ENCODE assay signal across 6 cellular contexts in genomic region chr7:139225286-139226157, GRCh38. TPM values are rescaled to one million over a fixed set of nuclear protein-coding genes. Genes with fewer than 3 reads are reported as not detected.
A peak's percentile ranks its signal among the peaks of the same experiment; 100 is the strongest.
DNase-seq lines count a peak whose midpoint lies in the region; ATAC-seq, FAIRE-seq and TF ChIP-seq lines count a peak whose summit lies in the region.
"Not testable (repeated sequence)": the region's sequence is repeated elsewhere in the genome, so short reads cannot be mapped to it uniquely, and the experiment has no call there.

No MANE protein-coding gene starts in this region.

- DNase-seq in WTC11 (ENCODE audit: low spot score); K562 (ENCODE audit: extremely low read depth in 1 of 4, low spot score in 3 of 4): not testable (repeated sequence)
- DNase-seq in activated gamma-delta T cell (lab: John Stamatoyannopoulos, UW) (peak; percentile 14), left cardiac atrium (peak; percentile 25), right cardiac atrium (peak in 2 of 3 donors; percentile 44 to 45)

- not testable (repeated sequence) for H3K27ac ChIP-seq in K562 (ENCODE audit: extremely low read depth, low read depth, low read length); right cardiac atrium (ENCODE audit: low read length)

- H3K4me3 Mint-ChIP-seq in WTC11; stimulated activated memory B cell treated with anti-CD40 and anti-IgM and Interleukin-4, amounts not matched to agents 10 μg/mL and 1 μg/mL and 100 μg/mL, for 72 hours: not testable (repeated sequence)

- H3K27ac Mint-ChIP-seq in WTC11, result not testable (repeated sequence)
- H3K27ac Mint-ChIP-seq in stimulated activated memory B cell treated with anti-CD40 and anti-IgM and Interleukin-4, amounts not matched to agents 10 μg/mL and 1 μg/mL and 100 μg/mL, for 72 hours, result peak overlapping the region; percentile 40

- not testable (repeated sequence) for H3K36me3 ChIP-seq in K562 (ENCODE audit: control insufficient read depth, insufficient read depth, low read length)

- not testable (repeated sequence) for TF ChIP-seq EP300 in K562 (IDR thresholded peaks at IDR 0.05; ENCODE audit: low read length)

- not testable (repeated sequence) for H3K9me1 ChIP-seq in K562 (ENCODE audit: control insufficient read depth, insufficient read depth, low read length)

- TF ChIP-seq RAD21 in K562 (CRISPR knock-in tag; conservative IDR thresholded peaks at IDR 0.05 in 1 of 2, IDR thresholded peaks at IDR 0.05 in 1 of 2), result not testable (repeated sequence)

- not testable (repeated sequence) for ATAC-seq in WTC11; K562; left cardiac atrium; right cardiac atrium; stimulated activated memory B cell treated with anti-CD40 and anti-IgM and Interleukin-4, amounts not matched to agents 10 μg/mL and 1 μg/mL and 100 μg/mL, for 72 hours

- intact Hi-C loops in K562 (cut with micrococcal nuclease); left cardiac atrium (cut with DNase I); right cardiac atrium (cut with DNase I): not testable (repeated sequence)

- H3K4me3 ChIP-seq in K562; right cardiac atrium (ENCODE audit: low read length): not testable (repeated sequence)

- not testable (repeated sequence) for H2AFZ ChIP-seq in K562 (ENCODE audit: low read depth, low read length)

- TF ChIP-seq CTCF in WTC11 (IDR thresholded peaks at IDR 0.05); K562 (IDR thresholded peaks at IDR 0.05 in 2 of 3, conservative IDR thresholded peaks at IDR 0.05 in 1 of 3; ENCODE audit: insufficient read depth in 2 of 3, low read depth in 1 of 3, low read length in 3 of 3): not testable (repeated sequence)

- POLR2A ChIA-PET in WTC11 (lab: Charles Lee), result not testable (repeated sequence)
- POLR2A ChIA-PET in K562 (lab: Yijun Ruan, JAX), result interaction anchor here (0.6 kb wide), 1 partner anchor 469 kb away, joined by 3 read pairs; no protein-coding TSS in a partner anchor

- not testable (repeated sequence) for H3K36me3 Mint-ChIP-seq in WTC11; stimulated activated memory B cell treated with anti-CD40 and anti-IgM and Interleukin-4, amounts not matched to agents 10 μg/mL and 1 μg/mL and 100 μg/mL, for 72 hours

- H4K20me1 ChIP-seq in K562 (replicated peaks; ENCODE audit: control insufficient read depth, insufficient read depth, low read length), result not testable (repeated sequence)

- 88% methylated on average over 55 of the region's 60 CpGs for WGBS in K562 (ENCODE audit: insufficient coverage, low coverage, missing lambda C conversion rate)
- WGBS in right cardiac atrium, result 94% methylated on average over 60 of the region's 60 CpGs

- not testable (repeated sequence) for H3K9ac ChIP-seq in K562 (ENCODE audit: insufficient read depth in 1 of 2, low read depth in 2 of 2, low read length in 2 of 2)

- H3K27me3 ChIP-seq in K562 (ENCODE audit: control insufficient read depth in 2 of 2, insufficient read depth in 2 of 2, low read length in 2 of 2); right cardiac atrium (ENCODE audit: control insufficient read depth, insufficient read depth): not testable (repeated sequence)

- peaks cover 12% of the 10 kb centered on the region for H3K9me3 Mint-ChIP-seq in WTC11
- not testable (repeated sequence) for H3K9me3 Mint-ChIP-seq in stimulated activated memory B cell treated with anti-CD40 and anti-IgM and Interleukin-4, amounts not matched to agents 10 μg/mL and 1 μg/mL and 100 μg/mL, for 72 hours

- H3K9me3 ChIP-seq in K562 (replicated peaks; ENCODE audit: control insufficient read depth, insufficient read depth, low read depth, low read length); right cardiac atrium (ENCODE audit: control insufficient read depth, low read length): not testable (repeated sequence)

- not testable (repeated sequence) for TF ChIP-seq POLR2A in K562 (conservative IDR thresholded peaks at IDR 0.05)

- H3K4me1 Mint-ChIP-seq in WTC11; stimulated activated memory B cell treated with anti-CD40 and anti-IgM and Interleukin-4, amounts not matched to agents 10 μg/mL and 1 μg/mL and 100 μg/mL, for 72 hours: not testable (repeated sequence)

- FAIRE-seq in K562 (lab: Jason Lieb, UNC), result not testable (repeated sequence)

- H3K27me3 Mint-ChIP-seq in WTC11 (ENCODE audit: low read depth); stimulated activated memory B cell treated with anti-CD40 and anti-IgM and Interleukin-4, amounts not matched to agents 10 μg/mL and 1 μg/mL and 100 μg/mL, for 72 hours: not testable (repeated sequence)

- not testable (repeated sequence) for BruUV-seq in K562 (replicated peaks; lab: Mats Ljungman, UMichigan)

- CTCF ChIA-PET in WTC11 (lab: Charles Lee), result interaction anchor here (0.6 kb wide), 1 partner anchor 208 kb away, joined by 3 read pairs; no protein-coding TSS in a partner anchor
- CTCF ChIA-PET in K562 (lab: Yijun Ruan, JAX; ENCODE audit: low intra/inter-chr PET ratio), result not testable (repeated sequence)

- not testable (repeated sequence) for H3K79me2 ChIP-seq in K562 (ENCODE audit: control insufficient read depth, insufficient read depth, low read length)

- not testable (repeated sequence) for H3K4me2 ChIP-seq in K562 (ENCODE audit: insufficient read depth, low read length)

- in situ Hi-C loops in K562 (cut with MboI), result not testable (repeated sequence)

- peaks cover 8 to 11% of the 10 kb centered on the region in 2 experiments; a peak in 4 of 5 replicates for H3K4me1 ChIP-seq in K562 (replicated peaks in 1 of 2; ENCODE audit: control insufficient read depth in 2 of 2, insufficient read depth in 2 of 2, low read length in 2 of 2)
- H3K4me1 ChIP-seq in right cardiac atrium (ENCODE audit: control insufficient read depth, insufficient read depth, low read length), result not testable (repeated sequence)

TF ChIP-seq in WTC11, 78 proteins besides CTCF, POLR2A, EP300 and RAD21:
- TF ChIP-seq SMAD4 (CRISPR knock-in tag; IDR thresholded peaks at IDR 0.05), result peak; percentile 85

TF ChIP-seq in K562, 482 proteins besides CTCF, POLR2A, EP300 and RAD21:
- peak; percentile 58; the same call in 1 of the 2 replicates for TF ChIP-seq SMAD4 (CRISPR knock-in tag; conservative IDR thresholded peaks at IDR 0.05)

RNA-seq across cellular contexts. Expression of gene UBN2, which starts 5.5 kb away (rescaled TPM):
- 32.9 to 39.0 TPM (median 33.1 TPM) in 3 replicates for total RNA-seq in WTC11 (2021)
- total RNA-seq in K562 (2011; cell fraction: chromatin; rRNA removed; ENCODE audit: low replicate concordance), result 24.2 and 70.5 TPM in 2 replicates
- total RNA-seq in K562 (2011; cell fraction: nucleolus; rRNA removed), result 11.5 and 16.1 TPM in 2 replicates
- total RNA-seq in K562 (2011; cell fraction: nucleoplasm; rRNA removed), result 37.4 and 70.8 TPM in 2 replicates
- 6.8 and 7.1 TPM in 2 replicates for total RNA-seq in K562 (2014; rRNA removed)
- total RNA-seq in K562 (2014; rRNA removed; fragmentation: Illumina TruSeq; extraction: Trizol), result 12.4 and 16.6 TPM in 2 replicates
- total RNA-seq in K562 (2015; rRNA removed; fragmentation: Illumina TruSeq; extraction: Trizol), result 12.4 and 12.7 TPM in 2 replicates
- total RNA-seq in K562 (2021), result 18.8 and 19.5 TPM in 2 replicates
- polyA plus RNA-seq in K562 (2011; rRNA removed), result 11.9 and 15.4 TPM in 2 replicates
- polyA plus RNA-seq in K562 (2011; cell fraction: cytosol; rRNA removed), result 2.7 and 8.4 TPM in 2 replicates
- 14.0 and 21.7 TPM in 2 replicates for polyA plus RNA-seq in K562 (2011; cell fraction: nucleus; rRNA removed)
- 4.4 and 5.4 TPM in 2 replicates for polyA plus RNA-seq in K562 (2012)
- 7.8 and 9.9 TPM in 2 replicates for polyA plus RNA-seq in K562 (2014; fragmentation: Illumina TruSeq; extraction: Trizol)
- polyA plus RNA-seq in K562 (2014; fragmentation: Nextera tagmentation; extraction: Ambion mirVana), result 1 to 10 TPM; 1.2 to 1.5 TPM
- 6.0 and 6.4 TPM in 2 replicates for polyA plus RNA-seq in K562 (2014; rRNA removed)
- 31.4 and 42.2 TPM in 2 replicates for polyA minus RNA-seq in K562 (2011; rRNA and poly(A)+ RNA removed)
- 13.4 and 14.1 TPM in 2 replicates for polyA minus RNA-seq in K562 (2011; cell fraction: cytosol; rRNA and poly(A)+ RNA removed)
- polyA minus RNA-seq in K562 (2011; cell fraction: nucleus; rRNA and poly(A)+ RNA removed), result 14.3 and 28.0 TPM in 2 replicates
- total RNA-seq in left cardiac atrium, result 10 to 100 TPM; 11.7 to 14.3 TPM
- 10 to 100 TPM; 14.1 to 20.2 (median 16.0) TPM for total RNA-seq in right cardiac atrium
- 3.1 TPM for polyA plus RNA-seq in right cardiac atrium
